ENCODE assay signal across 8 cellular contexts in genomic region chr10:29734980-29735627, GRCh38.
DNase-seq lines count a peak whose midpoint lies in the region; ATAC-seq and TF ChIP-seq lines count a peak whose summit lies in the region.

No MANE protein-coding gene starts in this region.

- intact Hi-C loops in CD14-positive monocyte (cut with micrococcal nuclease): loop anchor here (1.0 to 10.0 kb wide), 7 partner anchors 50 to 180 kb away; partner anchors contain the start of gene SVIL (in 1 of the 2)

- TF ChIP-seq CTCF in CD14-positive monocyte (IDR thresholded peaks at IDR 0.05) (no peak), brain microvascular endothelial cell (IDR thresholded peaks at IDR 0.05; ENCODE audit: low read depth, low read length, missing control alignments) (no peak)

- peak overlapping the region; percentile 66 for H3K27ac ChIP-seq in brain microvascular endothelial cell

- H3K4me3 Mint-ChIP-seq in CD14-positive monocyte (peak overlapping the region; percentile 93 to 96), immature natural killer cell (peak overlapping the region; percentile 75 to 86 (median 82))
- peak overlapping the region; percentile 86 for H3K4me3 Mint-ChIP-seq in T-helper 2 cell treated with Interferon-gamma antibody and Interleukin-4, amounts not matched to agents 5 μg/mL and 100 μg/mL, for 36 hours

- ATAC-seq in GM19395 (IDR thresholded peaks at IDR 0.05; ENCODE audit: unreplicated experiment) (peak; percentile 53), HG03460 (IDR thresholded peaks at IDR 0.05; ENCODE audit: unreplicated experiment) (peak; percentile 51)

- peaks cover 48% of the 10 kb centered on the region for H3K4me1 Mint-ChIP-seq in CD14-positive monocyte
- peaks cover 7% of the 10 kb centered on the region for H3K4me1 Mint-ChIP-seq in T-helper 2 cell treated with Interferon-gamma antibody and Interleukin-4, amounts not matched to agents 5 μg/mL and 100 μg/mL, for 36 hours (ENCODE audit: low read depth)
- peaks cover 18 to 23% of the 10 kb centered on the region in 2 donors for H3K4me1 Mint-ChIP-seq in immature natural killer cell

- H3K4me3 ChIP-seq in brain microvascular endothelial cell (ENCODE audit: low read depth, low read length): peak overlapping the region; percentile 78

- H3K27ac Mint-ChIP-seq in CD14-positive monocyte (peak overlapping the region; percentile 95 to 98 (median 96)), immature natural killer cell (peak overlapping the region in 5 of 6 donors; percentile 18 to 58 (median 53))
- H3K27ac Mint-ChIP-seq in T-helper 2 cell treated with Interferon-gamma antibody and Interleukin-4, amounts not matched to agents 5 μg/mL and 100 μg/mL, for 36 hours: peak overlapping the region; percentile 28

- DNase-seq in CD14-positive monocyte (ENCODE audit: low spot score) (peak; percentile 77), brain microvascular endothelial cell (peak; percentile 12), immature natural killer cell (peak; percentile 56 to 57 (median 57)), NCI-H524 treated with DMSO at 0.1 percent for 48 hours (lab: John Stamatoyannopoulos, UW) (no peak)
- DNase-seq in T-helper 2 cell treated with Interferon-gamma antibody and Interleukin-4, amounts not matched to agents 5 μg/mL and 100 μg/mL, for 36 hours (ENCODE audit: low spot score): peak; percentile 61
- DNase-seq in stimulated activated CD4-positive, alpha-beta T cell treated with anti-CD3 and anti-CD28 coated beads, Interleukin-12 subunit alpha, Interleukin-12 subunit beta, amount 100 ng/mL, for 48 hours (ENCODE audit: low read depth in 2 of 3, low spot score in 1 of 3): peak in 2 of 3 donors; percentile 27 to 47

- H3K36me3 Mint-ChIP-seq in CD14-positive monocyte (peaks cover 7 to 9% of the 10 kb centered on the region in 2 donors), immature natural killer cell (no peaks in the 10 kb centered on the region)
- peaks cover 5% of the 10 kb centered on the region for H3K36me3 Mint-ChIP-seq in T-helper 2 cell treated with Interferon-gamma antibody and Interleukin-4, amounts not matched to agents 5 μg/mL and 100 μg/mL, for 36 hours (ENCODE audit: low read depth)

- no peaks in the 10 kb centered on the region for H3K36me3 ChIP-seq in brain microvascular endothelial cell (replicated peaks)

- H3K27me3 Mint-ChIP-seq in CD14-positive monocyte (ENCODE audit: low read depth in 3 of 3): peaks cover 5 to 16% (median 11%) of the 10 kb centered on the region in 3 donors
- peaks cover 25% of the 10 kb centered on the region for H3K27me3 Mint-ChIP-seq in T-helper 2 cell treated with Interferon-gamma antibody and Interleukin-4, amounts not matched to agents 5 μg/mL and 100 μg/mL, for 36 hours (ENCODE audit: low read depth)
- peaks cover 0 to 5% (median 3%) of the 10 kb centered on the region in 3 donors for H3K27me3 Mint-ChIP-seq in immature natural killer cell (ENCODE audit: low read depth in 3 of 3)

- H3K9me3 Mint-ChIP-seq in CD14-positive monocyte: no peaks in the 10 kb centered on the region
- H3K9me3 Mint-ChIP-seq in T-helper 2 cell treated with Interferon-gamma antibody and Interleukin-4, amounts not matched to agents 5 μg/mL and 100 μg/mL, for 36 hours: no peaks in the 10 kb centered on the region
- H3K9me3 Mint-ChIP-seq in immature natural killer cell: no peaks in the 10 kb centered on the region

- in situ Hi-C loops in brain microvascular endothelial cell (cut with HindIII; ENCODE audit: low pct_ligation_motif_present, low sequenced_read_pairs): no loop called here

- H3K27me3 ChIP-seq in brain microvascular endothelial cell (replicated peaks): no peaks in the 10 kb centered on the region

Comparison
In these comparisons a context has a peak if more than half of its experiments do, and no peak if none do; other contexts are left out.
1. H3K27ac Mint-ChIP-seq: peak in every context shown above with its lines; median percentile 96 in CD14-positive monocyte; 53 in immature natural killer cell; 28 in T-helper 2 cell treated with Interferon-gamma antibody and Interleukin-4, amounts not matched to agents 5 μg/mL and 100 μg/mL, for 36 hours.